ENCODE assay signal across 8 cellular contexts in the genomic region with DNA sequence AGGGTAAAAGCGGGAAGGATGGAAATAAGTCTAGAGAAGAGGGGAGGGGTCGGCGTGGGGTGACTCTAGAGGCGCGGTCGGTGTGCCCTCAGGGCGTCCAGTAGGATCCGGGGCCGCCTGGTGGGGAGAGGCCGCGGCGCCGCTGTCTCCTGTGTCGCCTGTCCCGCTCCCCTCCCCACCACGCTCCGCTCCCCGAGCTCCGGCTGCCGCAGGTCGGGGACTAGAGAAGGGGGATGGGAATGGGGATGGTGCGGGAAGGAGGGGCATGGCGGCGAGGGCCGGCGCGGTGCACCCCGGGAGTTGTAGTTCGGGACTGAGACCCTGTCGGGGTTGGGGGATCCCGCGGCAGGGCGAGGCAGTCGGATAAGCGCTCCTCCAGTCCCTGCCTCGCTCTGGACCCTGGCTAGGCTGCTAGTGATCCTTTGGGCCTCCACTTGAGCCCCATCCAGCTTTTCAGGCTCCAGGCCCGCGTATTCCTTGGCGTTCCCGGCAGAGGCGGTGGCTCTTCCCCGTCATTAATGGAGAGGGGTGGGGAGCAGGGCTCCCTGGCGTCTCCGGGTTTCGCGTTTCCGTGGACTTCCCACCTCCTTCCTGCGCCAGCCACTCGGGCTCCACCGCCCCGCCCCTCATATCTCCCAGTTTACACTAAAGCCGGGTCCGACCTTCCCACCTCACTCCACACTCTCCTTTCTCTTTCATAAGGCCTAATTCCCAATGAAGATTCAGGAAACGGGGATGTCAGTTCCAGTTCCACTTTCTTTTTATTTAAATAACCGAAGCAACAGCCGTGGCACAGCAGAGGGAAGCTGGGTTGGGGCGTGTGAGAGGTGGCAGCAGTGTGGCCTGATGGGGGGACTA. TPM values are rescaled to one million over a fixed set of nuclear protein-coding genes. Genes with fewer than 3 reads are reported as not detected.
DNase-seq lines count a peak whose midpoint lies in the region; ATAC-seq, FAIRE-seq and TF ChIP-seq lines count a peak whose summit lies in the region.

A gene with protein sequence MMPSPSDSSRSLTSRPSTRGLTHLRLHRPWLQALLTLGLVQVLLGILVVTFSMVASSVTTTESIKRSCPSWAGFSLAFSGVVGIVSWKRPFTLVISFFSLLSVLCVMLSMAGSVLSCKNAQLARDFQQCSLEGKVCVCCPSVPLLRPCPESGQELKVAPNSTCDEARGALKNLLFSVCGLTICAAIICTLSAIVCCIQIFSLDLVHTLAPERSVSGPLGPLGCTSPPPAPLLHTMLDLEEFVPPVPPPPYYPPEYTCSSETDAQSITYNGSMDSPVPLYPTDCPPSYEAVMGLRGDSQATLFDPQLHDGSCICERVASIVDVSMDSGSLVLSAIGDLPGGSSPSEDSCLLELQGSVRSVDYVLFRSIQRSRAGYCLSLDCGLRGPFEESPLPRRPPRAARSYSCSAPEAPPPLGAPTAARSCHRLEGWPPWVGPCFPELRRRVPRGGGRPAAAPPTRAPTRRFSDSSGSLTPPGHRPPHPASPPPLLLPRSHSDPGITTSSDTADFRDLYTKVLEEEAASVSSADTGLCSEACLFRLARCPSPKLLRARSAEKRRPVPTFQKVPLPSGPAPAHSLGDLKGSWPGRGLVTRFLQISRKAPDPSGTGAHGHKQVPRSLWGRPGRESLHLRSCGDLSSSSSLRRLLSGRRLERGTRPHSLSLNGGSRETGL (minus strand): TSS at position 241 of the 858 bp plus-strand sequence. CDS start 606 bp downstream, outside the sequence.

- H3K4me1 Mint-ChIP-seq in naive thymus-derived CD8-positive, alpha-beta T cell = peaks cover 23 to 52% (median 40%) of the 10 kb centered on the region in 4 donors
- H3K4me1 Mint-ChIP-seq in stimulated activated naive CD8-positive, alpha-beta T cell treated with anti-CD3 and anti-CD28 coated beads, Interleukin-15, amount 100 ng/mL, for 72 hours = peaks cover 55% of the 10 kb centered on the region

- peak; percentile 77 for ATAC-seq in RWPE2 (ENCODE audit: low read depth)
- peak; percentile 53 to 71 for ATAC-seq in naive thymus-derived CD8-positive, alpha-beta T cell
- peak; percentile 75 for ATAC-seq in stimulated activated naive CD8-positive, alpha-beta T cell treated with anti-CD3 and anti-CD28 coated beads, Interleukin-15, amount 100 ng/mL, for 72 hours

- peak within 1 kb of the TSS; percentile 65 for H3K27ac ChIP-seq in RWPE2 (ENCODE audit: poor library complexity, severe bottlenecking)

- H3K9me3 ChIP-seq in RWPE2 (ENCODE audit: severe bottlenecking) = no peaks in the 10 kb centered on the region

- H3K4me1 ChIP-seq in RWPE2 (ENCODE audit: insufficient read depth, poor library complexity, severe bottlenecking) = peaks cover 5% of the 10 kb centered on the region

- no peak for TF ChIP-seq CTCF in RWPE2 (IDR thresholded peaks at IDR 0.05; ENCODE audit: poor library complexity, severe bottlenecking)

- peak within 1 kb of the TSS; percentile 57 for H3K4me3 ChIP-seq in RWPE2 (ENCODE audit: severe bottlenecking)

- peaks cover 0 to 42% (median 4%) of the 10 kb centered on the region in 3 donors for H3K36me3 Mint-ChIP-seq in naive thymus-derived CD8-positive, alpha-beta T cell

- peak; percentile 89 for FAIRE-seq in GM19239 (lab: Jason Lieb, UNC)

- no peaks in the 10 kb centered on the region for H3K27me3 Mint-ChIP-seq in naive thymus-derived CD8-positive, alpha-beta T cell
- no peaks in the 10 kb centered on the region for H3K27me3 Mint-ChIP-seq in stimulated activated naive CD8-positive, alpha-beta T cell treated with anti-CD3 and anti-CD28 coated beads, Interleukin-15, amount 100 ng/mL, for 72 hours

- no peaks in the 10 kb centered on the region for H3K9me3 Mint-ChIP-seq in naive thymus-derived CD8-positive, alpha-beta T cell
- no peaks in the 10 kb centered on the region for H3K9me3 Mint-ChIP-seq in stimulated activated naive CD8-positive, alpha-beta T cell treated with anti-CD3 and anti-CD28 coated beads, Interleukin-15, amount 100 ng/mL, for 72 hours

- DNase-seq in AG20443 (ENCODE audit: low spot score) (peak; percentile 92), GM19239 (ENCODE audit: insufficient read length, low spot score) (peak; percentile 93), Kasumi-1 (lab: John Stamatoyannopoulos, UW) (peak; percentile 62 to 76), RWPE2 (ENCODE audit: low spot score) (peak; percentile 85), fibroblast of peridontal ligament (ENCODE audit: extremely low read depth) (peak; percentile 76)
- peak; percentile 50 for DNase-seq in activated effector memory CD4-positive, alpha-beta T cell treated with Interleukin-2 at 50 U/mL for 16 hours
- DNase-seq in naive thymus-derived CD8-positive, alpha-beta T cell = peak; percentile 55 to 85 (median 66)
- DNase-seq in stimulated activated naive CD8-positive, alpha-beta T cell treated with anti-CD3 and anti-CD28 coated beads, Interleukin-15, amount 100 ng/mL, for 72 hours = peak; percentile 72 to 79

- peak within 1 kb of the TSS; percentile 37 to 86 (median 75) for H3K27ac Mint-ChIP-seq in naive thymus-derived CD8-positive, alpha-beta T cell
- H3K27ac Mint-ChIP-seq in stimulated activated naive CD8-positive, alpha-beta T cell treated with anti-CD3 and anti-CD28 coated beads, Interleukin-15, amount 100 ng/mL, for 72 hours = peak within 1 kb of the TSS; percentile 79 to 88

- peak within 1 kb of the TSS; percentile 75 to 89 (median 82) for H3K4me3 Mint-ChIP-seq in naive thymus-derived CD8-positive, alpha-beta T cell
- H3K4me3 Mint-ChIP-seq in stimulated activated naive CD8-positive, alpha-beta T cell treated with anti-CD3 and anti-CD28 coated beads, Interleukin-15, amount 100 ng/mL, for 72 hours = peak within 1 kb of the TSS; percentile 84 to 93

- H3K27me3 ChIP-seq in RWPE2 (ENCODE audit: insufficient read depth, poor library complexity, severe bottlenecking) = no peaks in the 10 kb centered on the region

- peaks cover 29% of the 10 kb centered on the region for H3K36me3 ChIP-seq in RWPE2 (ENCODE audit: low read depth)

- POLR2A ChIA-PET in naive thymus-derived CD8-positive, alpha-beta T cell (lab: Charles Lee) = interaction anchor here (0.6 to 1.8 kb wide), 11 partner anchors 11 to 127 kb away, joined by 3 to 9 read pairs (median 3); a partner anchor contains a TSS

RNA-seq across cellular contexts. Expression of the gene that starts here (rescaled TPM):
- 10 to 100 TPM; 10.7 to 13.5 TPM for total RNA-seq in naive thymus-derived CD8-positive, alpha-beta T cell
- 1 to 10 TPM; 1.8 to 2.5 (median 2.3) TPM for polyA plus RNA-seq in naive thymus-derived CD8-positive, alpha-beta T cell

Comparison
In these comparisons a context has a peak if more than half of its experiments do, and no peak if none do; other contexts are left out.
1. Peak in every context shown above with its lines: DNase-seq, ATAC-seq, H3K4me3 ChIP-seq and H3K27ac ChIP-seq.